ENCODE assay signal across 3 cellular contexts in genomic region chr7:5492249-5493020, GRCh38.
TF ChIP-seq lines count a peak whose summit lies in the region.

No MANE protein-coding gene starts in this region.

TF ChIP-seq in SK-N-SH, 30 proteins besides CTCF, POLR2A, EP300 and RAD21:
- TF ChIP-seq, protein P1, sequence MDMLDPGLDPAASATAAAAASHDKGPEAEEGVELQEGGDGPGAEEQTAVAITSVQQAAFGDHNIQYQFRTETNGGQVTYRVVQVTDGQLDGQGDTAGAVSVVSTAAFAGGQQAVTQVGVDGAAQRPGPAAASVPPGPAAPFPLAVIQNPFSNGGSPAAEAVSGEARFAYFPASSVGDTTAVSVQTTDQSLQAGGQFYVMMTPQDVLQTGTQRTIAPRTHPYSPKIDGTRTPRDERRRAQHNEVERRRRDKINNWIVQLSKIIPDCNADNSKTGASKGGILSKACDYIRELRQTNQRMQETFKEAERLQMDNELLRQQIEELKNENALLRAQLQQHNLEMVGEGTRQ (IDR thresholded peaks at IDR 0.05; ENCODE audit: borderline replicate concordance, low read depth, low read length): no peak
- no peak for TF ChIP-seq GABPA (IDR thresholded peaks at IDR 0.05; ENCODE audit: low read depth)
- no peak for TF ChIP-seq POLR2AphosphoS5 (IDR thresholded peaks at IDR 0.05; ENCODE audit: low read depth, low read length)
- no peak for TF ChIP-seq MEF2A (IDR thresholded peaks at IDR 0.05; ENCODE audit: borderline replicate concordance, low read depth)
- TF ChIP-seq FOXJ3 (CRISPR knock-in tag; IDR thresholded peaks at IDR 0.05): no peak
- TF ChIP-seq USF1 (IDR thresholded peaks at IDR 0.05; ENCODE audit: borderline replicate concordance, low read depth): no peak

TF ChIP-seq in SK-N-SH treated with all-trans-retinoic acid at 6 μM for 48 hours, 23 proteins besides CTCF, POLR2A, EP300 and RAD21:
- TF ChIP-seq ZC3H10 (CRISPR knock-in tag; IDR thresholded peaks at IDR 0.05) (no peak), CSRNP3 (CRISPR knock-in tag; IDR thresholded peaks at IDR 0.05) (no peak), GLIS3 (CRISPR knock-in tag; IDR thresholded peaks at IDR 0.05) (no peak), CSDC2 (CRISPR knock-in tag; IDR thresholded peaks at IDR 0.05) (no peak), TOX (CRISPR knock-in tag; IDR thresholded peaks at IDR 0.05; ENCODE audit: borderline replicate concordance) (no peak), ESRRG (CRISPR knock-in tag; IDR thresholded peaks at IDR 0.05) (no peak), RARB (CRISPR knock-in tag; IDR thresholded peaks at IDR 0.05) (no peak), PPARA (CRISPR knock-in tag; IDR thresholded peaks at IDR 0.05; ENCODE audit: borderline replicate concordance) (no peak), ZFP30 (CRISPR knock-in tag; IDR thresholded peaks at IDR 0.05) (no peak), ZNF70 (CRISPR knock-in tag; IDR thresholded peaks at IDR 0.05) (no peak), ZFP3 (CRISPR knock-in tag; IDR thresholded peaks at IDR 0.05) (no peak)
- TF ChIP-seq, protein P2, sequence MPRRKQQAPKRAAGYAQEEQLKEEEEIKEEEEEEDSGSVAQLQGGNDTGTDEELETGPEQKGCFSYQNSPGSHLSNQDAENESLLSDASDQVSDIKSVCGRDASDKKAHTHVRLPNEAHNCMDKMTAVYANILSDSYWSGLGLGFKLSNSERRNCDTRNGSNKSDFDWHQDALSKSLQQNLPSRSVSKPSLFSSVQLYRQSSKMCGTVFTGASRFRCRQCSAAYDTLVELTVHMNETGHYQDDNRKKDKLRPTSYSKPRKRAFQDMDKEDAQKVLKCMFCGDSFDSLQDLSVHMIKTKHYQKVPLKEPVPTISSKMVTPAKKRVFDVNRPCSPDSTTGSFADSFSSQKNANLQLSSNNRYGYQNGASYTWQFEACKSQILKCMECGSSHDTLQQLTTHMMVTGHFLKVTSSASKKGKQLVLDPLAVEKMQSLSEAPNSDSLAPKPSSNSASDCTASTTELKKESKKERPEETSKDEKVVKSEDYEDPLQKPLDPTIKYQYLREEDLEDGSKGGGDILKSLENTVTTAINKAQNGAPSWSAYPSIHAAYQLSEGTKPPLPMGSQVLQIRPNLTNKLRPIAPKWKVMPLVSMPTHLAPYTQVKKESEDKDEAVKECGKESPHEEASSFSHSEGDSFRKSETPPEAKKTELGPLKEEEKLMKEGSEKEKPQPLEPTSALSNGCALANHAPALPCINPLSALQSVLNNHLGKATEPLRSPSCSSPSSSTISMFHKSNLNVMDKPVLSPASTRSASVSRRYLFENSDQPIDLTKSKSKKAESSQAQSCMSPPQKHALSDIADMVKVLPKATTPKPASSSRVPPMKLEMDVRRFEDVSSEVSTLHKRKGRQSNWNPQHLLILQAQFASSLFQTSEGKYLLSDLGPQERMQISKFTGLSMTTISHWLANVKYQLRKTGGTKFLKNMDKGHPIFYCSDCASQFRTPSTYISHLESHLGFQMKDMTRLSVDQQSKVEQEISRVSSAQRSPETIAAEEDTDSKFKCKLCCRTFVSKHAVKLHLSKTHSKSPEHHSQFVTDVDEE (CRISPR knock-in tag; IDR thresholded peaks at IDR 0.05): no peak
TF ChIP-seq in SK-N-SH treated with all-trans-retinoic acid at 6 μM for 48 hours: peak in this region for 0.

TF ChIP-seq in K562, 482 proteins besides CTCF, POLR2A, EP300 and RAD21:
- TF ChIP-seq TFE3 (CRISPR knock-in tag; IDR thresholded peaks at IDR 0.05) (peak; percentile 66), SUPT5H (IDR thresholded peaks at IDR 0.05) (no peak), ZHX1 (conservative IDR thresholded peaks at IDR 0.05; ENCODE audit: low read length) (no peak), ZNF740 (CRISPR knock-in tag; IDR thresholded peaks at IDR 0.05) (0 out of 2 replicates have a peak, but pooled peaks have one; percentile 54), ZNF740 (tag; IDR thresholded peaks at IDR 0.05) (no peak), POLR2G (IDR thresholded peaks at IDR 0.05; ENCODE audit: low read depth, low read length) (peak; percentile 5; the same call in 1 of the 2 replicates), PML (IDR thresholded peaks at IDR 0.05; ENCODE audit: low read length) (no peak), USF1 (CRISPR knock-in tag; IDR thresholded peaks at IDR 0.05) (peak; percentile 29; the same call in 1 of the 2 replicates), RBM22 (IDR thresholded peaks at IDR 0.05; ENCODE audit: low read depth, low read length, poor library complexity, severe bottlenecking) (no peak), BHLHE40 (IDR thresholded peaks at IDR 0.05; ENCODE audit: low read length) (peak; percentile 84), JUNB (CRISPR knock-in tag; conservative IDR thresholded peaks at IDR 0.05) (no peak), CCAR2 (IDR thresholded peaks at IDR 0.05; ENCODE audit: low read depth, low read length) (no peak), ZNF695 (CRISPR knock-in tag; IDR thresholded peaks at IDR 0.05) (no peak), DPF2 (IDR thresholded peaks at IDR 0.05) (no peak), TOE1 (IDR thresholded peaks at IDR 0.05; ENCODE audit: borderline replicate concordance) (peak; percentile 65; the same call in 1 of the 2 replicates), TOE1 (CRISPR knock-in tag; IDR thresholded peaks at IDR 0.05; ENCODE audit: borderline replicate concordance, low read depth) (no peak), NCOA1 (IDR thresholded peaks at IDR 0.05; ENCODE audit: low read depth) (no peak), HDAC1 (IDR thresholded peaks at IDR 0.05) (no peak), ZNF311 (CRISPR knock-in tag; IDR thresholded peaks at IDR 0.05) (no peak), LARP7 (IDR thresholded peaks at IDR 0.05) (no peak), ZNF444 (CRISPR knock-in tag; IDR thresholded peaks at IDR 0.05) (no peak), ZNF699 (CRISPR knock-in tag; IDR thresholded peaks at IDR 0.05; ENCODE audit: insufficient replicate concordance) (no peak), SREBF2 (CRISPR knock-in tag; IDR thresholded peaks at IDR 0.05) (no peak), ZNF134 (CRISPR knock-in tag; conservative IDR thresholded peaks at IDR 0.05) (no peak), YY1 (IDR thresholded peaks at IDR 0.05; ENCODE audit: borderline replicate concordance in 1 of 3, control insufficient read depth in 1 of 3, extremely low read depth in 1 of 3, insufficient read depth in 3 of 3, insufficient read length in 1 of 3, insufficient replicate concordance in 2 of 3, low read depth in 1 of 3, low read length in 2 of 3) (no peak), PTRF (tag; IDR thresholded peaks at IDR 0.05) (no peak), E2F6 (IDR thresholded peaks at IDR 0.05; ENCODE audit: borderline replicate concordance in 1 of 2, extremely low read depth in 1 of 2, insufficient read depth in 1 of 2, insufficient read length in 1 of 2, low read depth in 1 of 2, low read length in 1 of 2, poor library complexity in 1 of 2, severe bottlenecking in 1 of 2) (no peak)
- TF ChIP-seq, protein P1 (CRISPR knock-in tag; IDR thresholded peaks at IDR 0.05): 0 out of 2 replicates have a peak, but pooled peaks have one; percentile 28
- TF ChIP-seq, protein P3, sequence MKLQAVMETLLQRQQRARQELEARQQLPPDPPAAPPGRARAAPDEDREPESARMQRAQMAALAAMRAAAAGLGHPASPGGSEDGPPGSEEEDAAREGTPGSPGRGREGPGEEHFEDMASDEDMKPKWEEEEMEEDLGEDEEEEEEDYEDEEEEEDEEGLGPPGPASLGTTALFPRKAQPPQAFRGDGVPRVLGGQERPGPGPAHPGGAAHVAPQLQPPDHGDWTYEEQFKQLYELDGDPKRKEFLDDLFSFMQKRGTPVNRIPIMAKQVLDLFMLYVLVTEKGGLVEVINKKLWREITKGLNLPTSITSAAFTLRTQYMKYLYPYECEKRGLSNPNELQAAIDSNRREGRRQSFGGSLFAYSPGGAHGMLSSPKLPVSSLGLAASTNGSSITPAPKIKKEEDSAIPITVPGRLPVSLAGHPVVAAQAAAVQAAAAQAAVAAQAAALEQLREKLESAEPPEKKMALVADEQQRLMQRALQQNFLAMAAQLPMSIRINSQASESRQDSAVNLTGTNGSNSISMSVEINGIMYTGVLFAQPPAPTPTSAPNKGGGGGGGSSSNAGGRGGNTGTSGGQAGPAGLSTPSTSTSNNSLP (IDR thresholded peaks at IDR 0.05; ENCODE audit: borderline replicate concordance, low read depth, low read length): no peak
- TF ChIP-seq, protein P4, sequence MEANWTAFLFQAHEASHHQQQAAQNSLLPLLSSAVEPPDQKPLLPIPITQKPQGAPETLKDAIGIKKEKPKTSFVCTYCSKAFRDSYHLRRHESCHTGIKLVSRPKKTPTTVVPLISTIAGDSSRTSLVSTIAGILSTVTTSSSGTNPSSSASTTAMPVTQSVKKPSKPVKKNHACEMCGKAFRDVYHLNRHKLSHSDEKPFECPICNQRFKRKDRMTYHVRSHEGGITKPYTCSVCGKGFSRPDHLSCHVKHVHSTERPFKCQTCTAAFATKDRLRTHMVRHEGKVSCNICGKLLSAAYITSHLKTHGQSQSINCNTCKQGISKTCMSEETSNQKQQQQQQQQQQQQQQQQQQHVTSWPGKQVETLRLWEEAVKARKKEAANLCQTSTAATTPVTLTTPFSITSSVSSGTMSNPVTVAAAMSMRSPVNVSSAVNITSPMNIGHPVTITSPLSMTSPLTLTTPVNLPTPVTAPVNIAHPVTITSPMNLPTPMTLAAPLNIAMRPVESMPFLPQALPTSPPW (CRISPR knock-in tag; IDR thresholded peaks at IDR 0.05): peak; percentile 49; the same call in 1 of the 2 replicates
